In genomic region chr4:11633435-11633834, GRCh38 we compare ENCODE assay signal across 25 cellular contexts.
"Had no signal": no experiment of that assay in that cellular context is flagged by ENCODE, and none has a peak within 500 bp of the region (broad histone marks: within the 10 kb centered on the region; RNA-seq: fewer than 3 reads in every experiment).

No MANE protein-coding gene starts in this region.

- H3K27ac ChIP-seq: SK-N-MC had no signal

- ATAC-seq: activated T-helper 17 cell treated with anti-CD3 and anti-CD28 coated beads, Interleukin-2, amount 50 U/mL, for 72 hours; Right ventricle myocardium inferior; T-cell had no signal

- H3K4me3 ChIP-seq: SK-N-MC had no signal

- DNase-seq: activated B cell treated with CpG ODN at 0.5 μM for 24 hours; activated CD4-positive, alpha-beta memory T cell treated with anti-CD3 and anti-CD28 coated beads for 36 hours; activated CD4-positive, alpha-beta T cell treated with anti-CD3 and anti-CD28 coated beads for 1 hour; activated CD4-positive, alpha-beta T cell treated with anti-CD3 and anti-CD28 coated beads, Interleukin-2, amount 10 ng/mL, durations not matched to agents 24 days and 14 days; activated gamma-delta T cell; activated naive CD4-positive, alpha-beta T cell treated with anti-CD3 and anti-CD28 coated beads for 36 hours; activated T-cell treated with anti-CD3 and anti-CD28 coated beads for 4 hours; activated T-cell treated with anti-CD3 and anti-CD28 coated beads, Interleukin-2, amount 50 U/mL, for 48 hours; amygdala; KG1; NCI-H1092; NCI-H1417; NCI-H1930; NCI-H2171; NCI-H2227 treated with DMSO at 0.1 percent for 48 hours; NCI-H526; NCI-H82; T-cell; T-helper 2 cell; T1000 had no signal

- FAIRE-seq: astrocyte, TTC549 had no signal
